Comparison of ENCODE assay signal across 18 cellular contexts in genomic region chr1:173937062-173937461, GRCh38.
A peak's percentile ranks its signal among the peaks of the same experiment; 100 is the strongest.
DNase-seq lines count a peak whose midpoint lies in the region; ATAC-seq and TF ChIP-seq lines count a peak whose summit lies in the region.
"Had no signal": no experiment of that assay in that cellular context is flagged by ENCODE, and none has a peak within 500 bp of the region (broad histone marks: within the 10 kb centered on the region; RNA-seq: fewer than 3 reads in every experiment).

No MANE protein-coding gene starts in this region.

- CTCF ChIA-PET in GM10248 (lab: Yijun Ruan, JAX): interaction anchor here (1.4 kb wide), 1 partner anchor 1195 kb away, joined by 4 read pairs; no protein-coding TSS in a partner anchor

- DNase-seq in GM10248 (ENCODE audit: extremely low spot score): peak; percentile 27
- DNase-seq in choroid plexus epithelial cell (ENCODE audit: low read depth): peak; percentile 12
- DNase-seq in stimulated activated CD4-positive, alpha-beta T cell treated with anti-CD3 and anti-CD28 coated beads, Interleukin-12 subunit alpha, Interleukin-12 subunit beta, amount 100 ng/mL, for 4 hours: no peak
- no peak for DNase-seq in hippocampal formation (lab: John Stamatoyannopoulos, UW)
- no peak for DNase-seq in NCI-H446 treated with DMSO at 0.1 percent for 48 hours (lab: John Stamatoyannopoulos, UW)
- DNase-seq in NCI-H524 treated with DMSO at 0.1 percent for 48 hours (lab: John Stamatoyannopoulos, UW): no peak
- DNase-seq: CD8-positive, alpha-beta T cell; DMS79; NCI-H187 treated with DMSO at 0.1 percent for 48 hours; NCI-H2171; NCI-H446; NCI-H748 treated with DMSO at 0.1 percent for 48 hours; RPMI8226; SIG-M5 had no signal

- no peak overlapping the region for H3K4me3 ChIP-seq in choroid plexus epithelial cell (ENCODE audit: low read depth, low read length)
- H3K4me3 ChIP-seq: BLaER1, GM23338 had no signal

- TF ChIP-seq CTCF in GM10248 (IDR thresholded peaks at IDR 0.05; ENCODE audit: control extremely low read depth, extremely low read depth, low read depth, missing control alignments) (no peak), choroid plexus epithelial cell (conservative IDR thresholded peaks at IDR 0.05; ENCODE audit: low read depth, low read length) (no peak)

- peak; percentile 70 for ATAC-seq in GM21447 (IDR thresholded peaks at IDR 0.05; ENCODE audit: unreplicated experiment)
- peak; percentile 57 for ATAC-seq in HG03175 (IDR thresholded peaks at IDR 0.05; ENCODE audit: unreplicated experiment)
- ATAC-seq: CD8-positive, alpha-beta T cell; GM23338 had no signal

- POLR2A ChIA-PET in GM10248 (lab: Yijun Ruan, JAX): no interaction called here

Comparison
In these comparisons a context has a peak if more than half of its experiments do, and no peak if none do; other contexts are left out.
1. DNase-seq: peak in GM10248 (single experiment) and choroid plexus epithelial cell (single experiment); none in stimulated activated CD4-positive, alpha-beta T cell treated with anti-CD3 and anti-CD28 coated beads, Interleukin-12 subunit alpha, Interleukin-12 subunit beta, amount 100 ng/mL, for 4 hours (single experiment), hippocampal formation (0 of 2), NCI-H446 treated with DMSO at 0.1 percent for 48 hours (single experiment) and NCI-H524 treated with DMSO at 0.1 percent for 48 hours (single experiment).